In the genomic region with DNA sequence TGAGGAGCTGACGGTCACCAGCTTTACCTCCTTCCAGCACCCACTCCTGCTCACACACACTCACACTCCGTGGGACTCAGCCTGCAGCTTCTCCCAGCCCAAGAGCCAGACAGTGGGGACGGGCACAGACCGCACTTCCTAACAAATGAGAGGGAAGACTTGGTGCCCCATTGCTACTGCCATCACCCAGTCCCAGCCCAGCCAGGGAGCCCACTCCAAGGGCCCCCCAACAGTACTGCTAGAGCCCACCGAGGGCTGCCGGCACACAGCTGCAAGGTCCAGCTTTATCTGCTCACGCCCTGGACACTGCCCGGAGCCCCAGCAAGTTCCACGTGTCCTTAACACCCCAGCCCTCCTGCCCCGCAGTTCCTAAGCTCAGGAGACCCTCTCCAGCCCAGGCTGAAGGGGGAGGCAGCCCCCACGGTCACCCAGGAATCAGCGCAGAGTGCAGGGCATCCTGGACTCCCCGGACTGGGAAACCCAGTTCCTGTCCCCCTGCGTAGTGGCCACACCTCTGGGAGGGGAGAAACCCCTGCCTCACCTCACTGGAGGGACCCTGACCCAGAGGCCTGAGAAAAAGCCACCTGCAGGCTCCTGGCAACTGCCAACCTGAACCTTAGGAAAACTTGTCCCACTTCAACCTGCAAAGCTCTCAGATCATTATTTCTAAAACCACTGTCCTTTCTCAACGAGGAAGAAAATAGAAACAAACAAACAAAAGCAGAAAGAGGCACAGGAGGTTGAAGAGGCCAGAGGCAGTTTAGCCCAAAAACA, we compare ENCODE assay signal across 1 cellular context.
TF ChIP-seq lines count a peak whose summit lies in the region.

No MANE protein-coding gene starts in this region.

TF ChIP-seq in HepG2, 621 proteins besides CTCF, POLR2A, EP300 and RAD21:
- TF ChIP-seq, protein P1, sequence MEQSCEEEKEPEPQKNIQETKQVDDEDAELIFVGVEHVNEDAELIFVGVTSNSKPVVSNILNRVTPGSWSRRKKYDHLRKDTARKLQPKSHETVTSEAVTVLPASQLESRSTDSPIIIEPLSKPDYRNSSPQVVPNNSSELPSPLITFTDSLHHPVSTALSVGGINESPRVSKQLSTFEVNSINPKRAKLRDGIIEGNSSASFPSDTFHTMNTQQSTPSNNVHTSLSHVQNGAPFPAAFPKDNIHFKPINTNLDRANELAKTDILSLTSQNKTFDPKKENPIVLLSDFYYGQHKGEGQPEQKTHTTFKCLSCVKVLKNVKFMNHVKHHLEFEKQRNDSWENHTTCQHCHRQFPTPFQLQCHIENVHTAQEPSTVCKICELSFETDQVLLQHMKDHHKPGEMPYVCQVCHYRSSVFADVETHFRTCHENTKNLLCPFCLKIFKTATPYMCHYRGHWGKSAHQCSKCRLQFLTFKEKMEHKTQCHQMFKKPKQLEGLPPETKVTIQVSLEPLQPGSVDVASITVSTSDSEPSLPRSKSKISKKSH (CRISPR knock-in tag; IDR thresholded peaks at IDR 0.05; ENCODE audit: borderline replicate concordance): 0 out of 2 replicates have a peak, but pooled peaks have one; percentile 27
- TF ChIP-seq, protein P2, sequence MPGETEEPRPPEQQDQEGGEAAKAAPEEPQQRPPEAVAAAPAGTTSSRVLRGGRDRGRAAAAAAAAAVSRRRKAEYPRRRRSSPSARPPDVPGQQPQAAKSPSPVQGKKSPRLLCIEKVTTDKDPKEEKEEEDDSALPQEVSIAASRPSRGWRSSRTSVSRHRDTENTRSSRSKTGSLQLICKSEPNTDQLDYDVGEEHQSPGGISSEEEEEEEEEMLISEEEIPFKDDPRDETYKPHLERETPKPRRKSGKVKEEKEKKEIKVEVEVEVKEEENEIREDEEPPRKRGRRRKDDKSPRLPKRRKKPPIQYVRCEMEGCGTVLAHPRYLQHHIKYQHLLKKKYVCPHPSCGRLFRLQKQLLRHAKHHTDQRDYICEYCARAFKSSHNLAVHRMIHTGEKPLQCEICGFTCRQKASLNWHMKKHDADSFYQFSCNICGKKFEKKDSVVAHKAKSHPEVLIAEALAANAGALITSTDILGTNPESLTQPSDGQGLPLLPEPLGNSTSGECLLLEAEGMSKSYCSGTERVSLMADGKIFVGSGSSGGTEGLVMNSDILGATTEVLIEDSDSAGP (CRISPR knock-in tag; IDR thresholded peaks at IDR 0.05; ENCODE audit: borderline replicate concordance): 0 out of 2 replicates have a peak, but pooled peaks have one; percentile 12
